9 cellular contexts compared by ENCODE assay signal in genomic region chr20:13995841-13996240, GRCh38. TPM values are rescaled to one million over a fixed set of nuclear protein-coding genes. Genes with fewer than 3 reads are reported as not detected.
DNase-seq lines count a peak whose midpoint lies in the region; ATAC-seq and TF ChIP-seq lines count a peak whose summit lies in the region.
"Had no signal": no experiment of that assay in that cellular context is flagged by ENCODE, and none has a peak within 500 bp of the region (broad histone marks: within the 10 kb centered on the region; RNA-seq: fewer than 3 reads in every experiment).

No MANE protein-coding gene starts in this region.

- H4K20me1 ChIP-seq in Karpas-422 (ENCODE audit: insufficient read depth, low read depth, low read length), result no peaks in the 10 kb centered on the region

- H3K9me3 ChIP-seq in mucosa of stomach (ENCODE audit: control insufficient read depth, low read length) (no peaks in the 10 kb centered on the region), aorta (ENCODE audit: control insufficient read depth, low read length) (no peaks in the 10 kb centered on the region), Karpas-422 (ENCODE audit: low read length) (peaks cover 4% of the 10 kb centered on the region; the same call in 1 of the 2 replicates)

- no peaks in the 10 kb centered on the region for H3K36me3 ChIP-seq in mucosa of stomach (ENCODE audit: control insufficient read depth, insufficient read depth, low read length)
- H3K36me3 ChIP-seq in aorta (ENCODE audit: control insufficient read depth in 1 of 2, insufficient read depth in 2 of 2, low read length in 1 of 2), result no peaks in the 10 kb centered on the region
- no peaks in the 10 kb centered on the region for H3K36me3 ChIP-seq in Karpas-422 (ENCODE audit: insufficient read depth, low read length)

- H3K9ac ChIP-seq in mucosa of stomach (ENCODE audit: low read length) (peak overlapping the region; percentile 42), Karpas-422 (ENCODE audit: low read length) (no peak overlapping the region)

- peak overlapping the region; percentile 67 for H3K4me3 ChIP-seq in epithelial cell of esophagus (ENCODE audit: low read length)
- peak overlapping the region; percentile 52 for H3K4me3 ChIP-seq in mucosa of stomach (ENCODE audit: low read length)
- peak overlapping the region; percentile 70 to 83 for H3K4me3 ChIP-seq in aorta (ENCODE audit: low read length in 2 of 2)
- H3K4me3 ChIP-seq in Karpas-422 (ENCODE audit: low read length), result no peak overlapping the region

- H3K9me2 ChIP-seq in Karpas-422 (replicated peaks; ENCODE audit: insufficient read depth, low read length), result no peaks in the 10 kb centered on the region

- peaks cover 4% of the 10 kb centered on the region for H3K4me1 ChIP-seq in mucosa of stomach (ENCODE audit: control insufficient read depth, insufficient read depth, low read length)
- H3K4me1 ChIP-seq in aorta (ENCODE audit: control insufficient read depth in 1 of 2, insufficient read depth in 2 of 2, low read length in 2 of 2), result no peaks in the 10 kb centered on the region
- H3K4me1 ChIP-seq in Karpas-422 (ENCODE audit: low read length), result no peaks in the 10 kb centered on the region

- intact Hi-C loops in aorta (cut with DNase I), result loop anchor here in 1 of 2 donors (10.0 kb wide), 1 partner anchor 59 kb away; no protein-coding TSS in a partner anchor

- TF ChIP-seq CTCF in epithelial cell of esophagus (IDR thresholded peaks at IDR 0.05; ENCODE audit: insufficient read depth, low read depth, low read length, missing control alignments), result no peak

- 0 to 1% methylated on average over 32 to 52 of the region's 52 CpGs for WGBS in aorta, 2 donors

- no peak overlapping the region for H2AFZ ChIP-seq in Karpas-422 (ENCODE audit: low read length)

- no peak overlapping the region for H3K4me2 ChIP-seq in Karpas-422 (ENCODE audit: low read depth, low read length, poor library complexity, severe bottlenecking)

- peak; percentile 3 for DNase-seq in NCI-H2107 (lab: John Stamatoyannopoulos, UW)
- DNase-seq in NCI-H2107 treated with DMSO at 0.1 percent for 48 hours (lab: John Stamatoyannopoulos, UW; ENCODE audit: unreplicated experiment), result no peak
- peak; percentile 57 to 74 for DNase-seq in NOMO-1 (lab: John Stamatoyannopoulos, UW; ENCODE audit: unreplicated experiment in 2 of 2)
- peak; percentile 34 for DNase-seq in epithelial cell of esophagus (ENCODE audit: low read depth)
- DNase-seq in aorta, result peak; percentile 49 to 82
- no peak for DNase-seq in NCI-H226
- no peak for DNase-seq in Karpas-422

- ATAC-seq in aorta (ENCODE audit: low FRiP score), result peak; percentile 57

- no peaks in the 10 kb centered on the region for H3K27me3 ChIP-seq in mucosa of stomach (ENCODE audit: control insufficient read depth, insufficient read depth, low read length)
- no peaks in the 10 kb centered on the region for H3K27me3 ChIP-seq in aorta (ENCODE audit: control insufficient read depth in 1 of 2, insufficient read depth in 2 of 2, low read length in 1 of 2)
- H3K27me3 ChIP-seq in Karpas-422 (ENCODE audit: low read length), result no peaks in the 10 kb centered on the region

- no peaks in the 10 kb centered on the region for H3K79me2 ChIP-seq in Karpas-422 (ENCODE audit: low read length)

- H3K27ac ChIP-seq in aorta (ENCODE audit: low read depth in 1 of 2, low read length in 2 of 2) (no peak overlapping the region), Karpas-422 (ENCODE audit: low read length) (no peak overlapping the region)

RNA-seq across cellular contexts. Expression of gene MACROD2, which starts 0.5 kb away (rescaled TPM):
- total RNA-seq in aorta, result 10 to 100 TPM in 1 of 2 donors, 1 to 10 TPM in 1; 6.2 to 11.2 TPM
- 1 to 10 TPM in 1 of 2 donors, under 1 TPM in 1; 0.90 to 3.4 TPM for polyA plus RNA-seq in aorta
- 0.04 and 0.15 TPM in 2 replicates for total RNA-seq in Karpas-422 (2014; rRNA removed; shearing (Covaris generic); ENCODE audit: low replicate concordance)
- total RNA-seq: T-helper 2 cell treated with Interferon-gamma antibody and Interleukin-4, amounts not matched to agents 100 ng/mL and 5 ng/mL, for 36 hours had no signal

RNA-seq across cellular contexts. Expression of gene SEL1L2, which starts 5.4 kb away (rescaled TPM):
- 1 to 10 TPM in 1 of 2 donors, not detected in 1; 6.3 TPM for total RNA-seq in aorta
- polyA plus RNA-seq in aorta, result under 1 TPM in 1 of 2 donors, not detected in 1; 0.95 TPM
- not detected in 2 replicates for total RNA-seq in Karpas-422 (2014; rRNA removed; shearing (Covaris generic); ENCODE audit: low replicate concordance)
- total RNA-seq: T-helper 2 cell treated with Interferon-gamma antibody and Interleukin-4, amounts not matched to agents 100 ng/mL and 5 ng/mL, for 36 hours had no signal

Comparison
In these comparisons a context has a peak if more than half of its experiments do, and no peak if none do; other contexts are left out.
1. DNase-seq: peak in NCI-H2107 (single experiment), NOMO-1 (2 of 2), epithelial cell of esophagus (single experiment) and aorta (2 of 2); none in NCI-H2107 treated with DMSO at 0.1 percent for 48 hours (single experiment), NCI-H226 (single experiment) and Karpas-422 (single experiment).